14 cellular contexts compared by ENCODE assay signal in genomic region chr12:19972325-19973288, GRCh38.
DNase-seq lines count a peak whose midpoint lies in the region; TF ChIP-seq lines count a peak whose summit lies in the region.
"Had no signal": no experiment of that assay in that cellular context is flagged by ENCODE, and none has a peak within 500 bp of the region (broad histone marks: within the 10 kb centered on the region; RNA-seq: fewer than 3 reads in every experiment).

No MANE protein-coding gene starts in this region.

- H3K9me3 ChIP-seq in SJCRH30 (replicated peaks) (no peaks in the 10 kb centered on the region), mesodermal cell (ENCODE audit: control insufficient read depth, low read length) (no peaks in the 10 kb centered on the region), GM23248 (ENCODE audit: low read depth) (no peaks in the 10 kb centered on the region), ovary (no peaks in the 10 kb centered on the region)
- H3K9me3 ChIP-seq: ascending aorta had no signal

- H3K27ac ChIP-seq in SJCRH30 (peak overlapping the region; percentile 11; the same call in 1 of the 2 replicates), mesodermal cell (ENCODE audit: low read depth, low read length, severe bottlenecking) (peak overlapping the region; percentile 95), GM23248 (no peak overlapping the region), ovary (no peak overlapping the region), coronary artery (no peak overlapping the region)

- no peak overlapping the region for H3K4me2 ChIP-seq in GM23248 (ENCODE audit: unreplicated experiment)

- H3K36me3 ChIP-seq in SJCRH30 (no peaks in the 10 kb centered on the region), mesodermal cell (ENCODE audit: control insufficient read depth, insufficient read depth, low read length) (no peaks in the 10 kb centered on the region), GM23248 (ENCODE audit: low read depth) (no peaks in the 10 kb centered on the region), ovary (no peaks in the 10 kb centered on the region)
- H3K36me3 ChIP-seq: ascending aorta had no signal

- in situ Hi-C loops in GM23248 (cut with MboI): no loop called here

- TF ChIP-seq CTCF in ovary (IDR thresholded peaks at IDR 0.05) (no peak), coronary artery (IDR thresholded peaks at IDR 0.05) (no peak)

- peaks cover 22% of the 10 kb centered on the region for H3F3A ChIP-seq in GM23248 (ENCODE audit: insufficient read depth)

- intact Hi-C loops in ovary (cut with DNase I): no loop called here

- 89 to 94% methylated on average over 7 to 8 of the region's 11 CpGs for WGBS in mesodermal cell (ENCODE audit: insufficient coverage in 2 of 2), 2 experiments
- 90 to 91% methylated on average over 11 of the region's 11 CpGs for WGBS in GM23248 (ENCODE audit: low coverage in 1 of 2, low lambda C conversion rate in 2 of 2, missing lambda C conversion rate in 2 of 2), 2 experiments
- 90 to 93% (median 93%) methylated on average over 11 of the region's 11 CpGs for WGBS in ovary, 3 donors

- no peak overlapping the region for H3K9ac ChIP-seq in GM23248

- H4K20me1 ChIP-seq in GM23248 (ENCODE audit: insufficient read depth): no peaks in the 10 kb centered on the region

- no peak overlapping the region for H2AFZ ChIP-seq in GM23248

- H3K4me3 ChIP-seq in SJCRH30: no peak overlapping the region
- no peak overlapping the region for H3K4me3 ChIP-seq in mesodermal cell (ENCODE audit: extremely low read depth, insufficient read depth, low read length, poor library complexity, severe bottlenecking)
- no peak overlapping the region for H3K4me3 ChIP-seq in GM23248
- H3K4me3 ChIP-seq in ovary: no peak overlapping the region
- no peak overlapping the region for H3K4me3 ChIP-seq in coronary artery
- H3K4me3 ChIP-seq: ascending aorta, lung had no signal

- no peaks in the 10 kb centered on the region for H3K79me2 ChIP-seq in GM23248 (ENCODE audit: insufficient read depth)

- no peaks in the 10 kb centered on the region for H3K9me2 ChIP-seq in GM23248 (ENCODE audit: insufficient read depth)

- H3K4me1 ChIP-seq in SJCRH30: no peaks in the 10 kb centered on the region; the same call in 1 of the 2 replicates
- H3K4me1 ChIP-seq in mesodermal cell (ENCODE audit: control insufficient read depth, insufficient read depth, low read length, poor library complexity, severe bottlenecking): peaks cover 42% of the 10 kb centered on the region
- peaks cover 27% of the 10 kb centered on the region for H3K4me1 ChIP-seq in GM23248 (ENCODE audit: insufficient read depth)
- peaks cover 3% of the 10 kb centered on the region for H3K4me1 ChIP-seq in ovary (ENCODE audit: insufficient read depth)

- no peak for TF ChIP-seq EP300 in ovary (IDR thresholded peaks at IDR 0.05)

- TF ChIP-seq POLR2A in ovary (IDR thresholded peaks at IDR 0.05): no peak

- peak; percentile 2 for DNase-seq in stimulated activated naive CD4-positive, alpha-beta T cell treated with Interleukin-2 at 50 U/mL for 16 hours (lab: John Stamatoyannopoulos, UW)
- no peak for DNase-seq in stimulated activated naive CD4-positive, alpha-beta T cell (lab: John Stamatoyannopoulos, UW)
- no peak for DNase-seq in SJCRH30
- DNase-seq in GM23248: no peak
- DNase-seq in effector CD8-positive, alpha-beta T cell (lab: John Stamatoyannopoulos, UW): no peak
- DNase-seq in ovary: no peak
- DNase-seq in coronary artery (ENCODE audit: low spot score): no peak
- DNase-seq: activated CD4-positive, alpha-beta T cell treated with anti-CD3 and anti-CD28 coated beads, Interleukin-2, amount 50 U/mL, for 4 hours; GDM1; head of caudate nucleus; SW 1271 had no signal

- H3K27me3 ChIP-seq in SJCRH30 (no peaks in the 10 kb centered on the region), GM23248 (replicated peaks; ENCODE audit: insufficient read depth) (no peaks in the 10 kb centered on the region), ovary (no peaks in the 10 kb centered on the region)
- H3K27me3 ChIP-seq: ascending aorta had no signal

Comparison
In these comparisons a context has a peak if more than half of its experiments do, and no peak if none do; other contexts are left out.
1. H3K27ac ChIP-seq: peak in SJCRH30 (single experiment) and mesodermal cell (single experiment); none in GM23248 (single experiment), ovary (0 of 2) and coronary artery (0 of 2).